In genomic region chr16:29645699-29646187, GRCh38 we compare ENCODE assay signal across 1 cellular context.
A peak's percentile ranks its signal among the peaks of the same experiment; 100 is the strongest.
TF ChIP-seq lines count a peak whose summit lies in the region.

No MANE protein-coding gene starts in this region.

TF ChIP-seq in HepG2, 621 proteins besides CTCF, POLR2A, EP300 and RAD21 (continued from another document and continues in another):
- peak; percentile 95 for TF ChIP-seq HMGXB3 (CRISPR knock-in tag; IDR thresholded peaks at IDR 0.05; ENCODE audit: borderline replicate concordance)
- peak; percentile 57; the same call in 1 of the 2 replicates for TF ChIP-seq KLF6 (CRISPR knock-in tag; IDR thresholded peaks at IDR 0.05)
- no peak for TF ChIP-seq ZSCAN30 (CRISPR knock-in tag; IDR thresholded peaks at IDR 0.05)
- no peak for TF ChIP-seq NFIB (CRISPR knock-in tag; IDR thresholded peaks at IDR 0.05; ENCODE audit: borderline replicate concordance)
- no peak for TF ChIP-seq ZNF703 (CRISPR knock-in tag; IDR thresholded peaks at IDR 0.05; ENCODE audit: borderline replicate concordance)
- no peak for TF ChIP-seq FOXM1 (CRISPR knock-in tag; IDR thresholded peaks at IDR 0.05)
- TF ChIP-seq ZBTB2 (CRISPR knock-in tag; IDR thresholded peaks at IDR 0.05; ENCODE audit: low read depth), result no peak
- TF ChIP-seq GZF1 (CRISPR knock-in tag; IDR thresholded peaks at IDR 0.05), result no peak
- TF ChIP-seq BCL3 (CRISPR knock-in tag; IDR thresholded peaks at IDR 0.05), result no peak
- peak; percentile 97 for TF ChIP-seq THAP11 (CRISPR knock-in tag; IDR thresholded peaks at IDR 0.05)
- no peak for TF ChIP-seq DMTF1 (CRISPR knock-in tag; IDR thresholded peaks at IDR 0.05)
- TF ChIP-seq ZNF281 (CRISPR knock-in tag; IDR thresholded peaks at IDR 0.05; ENCODE audit: borderline replicate concordance), result no peak
- no peak for TF ChIP-seq ZFP41 (CRISPR knock-in tag; IDR thresholded peaks at IDR 0.05; ENCODE audit: borderline replicate concordance)
- TF ChIP-seq KDM1A (CRISPR knock-in tag; IDR thresholded peaks at IDR 0.05), result no peak
- TF ChIP-seq SMARCE1 (IDR thresholded peaks at IDR 0.05; ENCODE audit: borderline replicate concordance), result no peak
- no peak for TF ChIP-seq ZNF343 (CRISPR knock-in tag; IDR thresholded peaks at IDR 0.05)
- TF ChIP-seq ELF1 (CRISPR knock-in tag; IDR thresholded peaks at IDR 0.05), result peak; percentile 86
- no peak for TF ChIP-seq GABPA (IDR thresholded peaks at IDR 0.05; ENCODE audit: low read depth, low read length)
- TF ChIP-seq GABPA (CRISPR knock-in tag; IDR thresholded peaks at IDR 0.05; ENCODE audit: low read depth), result peak; percentile 69
- TF ChIP-seq YEATS2 (CRISPR knock-in tag; IDR thresholded peaks at IDR 0.05; ENCODE audit: borderline replicate concordance), result peak; percentile 60
- no peak for TF ChIP-seq ZNF12 (CRISPR knock-in tag; IDR thresholded peaks at IDR 0.05)
- no peak for TF ChIP-seq FOXA1 (IDR thresholded peaks at IDR 0.05)
- no peak for TF ChIP-seq FOXA1 (CRISPR knock-in tag; IDR thresholded peaks at IDR 0.05)
- no peak for TF ChIP-seq ZNF629 (CRISPR knock-in tag; conservative IDR thresholded peaks at IDR 0.05)
- TF ChIP-seq UBTF (CRISPR knock-in tag; IDR thresholded peaks at IDR 0.05), result no peak
- peak; percentile 31; the same call in 1 of the 2 replicates for TF ChIP-seq KMT2A (CRISPR knock-in tag; IDR thresholded peaks at IDR 0.05)
- no peak for TF ChIP-seq TCF7 (IDR thresholded peaks at IDR 0.05; ENCODE audit: low read depth)
- no peak for TF ChIP-seq ARNTL (CRISPR knock-in tag; IDR thresholded peaks at IDR 0.05)
- TF ChIP-seq THAP9 (CRISPR knock-in tag; IDR thresholded peaks at IDR 0.05; ENCODE audit: borderline replicate concordance), result peak; percentile 54; the same call in 1 of the 2 replicates
- TF ChIP-seq GMEB2 (CRISPR knock-in tag; IDR thresholded peaks at IDR 0.05; ENCODE audit: low read depth), result no peak
- TF ChIP-seq ZNF777 (CRISPR knock-in tag; IDR thresholded peaks at IDR 0.05), result no peak
- TF ChIP-seq POLR2G (IDR thresholded peaks at IDR 0.05; ENCODE audit: low read depth, low read length), result peak; percentile 73
- no peak for TF ChIP-seq DZIP1 (CRISPR knock-in tag; IDR thresholded peaks at IDR 0.05)
- no peak for TF ChIP-seq SSRP1 (CRISPR knock-in tag; IDR thresholded peaks at IDR 0.05)
- no peak for TF ChIP-seq ZNF562 (CRISPR knock-in tag; IDR thresholded peaks at IDR 0.05; ENCODE audit: borderline replicate concordance)
- TF ChIP-seq ZEB1 (IDR thresholded peaks at IDR 0.05; ENCODE audit: insufficient replicate concordance, low read depth), result no peak
- TF ChIP-seq HOXA5 (CRISPR knock-in tag; IDR thresholded peaks at IDR 0.05), result no peak
- no peak for TF ChIP-seq DNMT3B (CRISPR knock-in tag; conservative IDR thresholded peaks at IDR 0.05)
- TF ChIP-seq TSC22D2 (CRISPR knock-in tag; IDR thresholded peaks at IDR 0.05; ENCODE audit: borderline replicate concordance), result no peak
- no peak for TF ChIP-seq PAX8 (CRISPR knock-in tag; IDR thresholded peaks at IDR 0.05; ENCODE audit: borderline replicate concordance)
- TF ChIP-seq RBM22 (optimal IDR thresholded peaks at IDR 0.05; ENCODE audit: low read length), result no peak
- no peak for TF ChIP-seq ZNF160 (CRISPR knock-in tag; IDR thresholded peaks at IDR 0.05)
